ENCODE assay signal across 18 cellular contexts in the genomic region with DNA sequence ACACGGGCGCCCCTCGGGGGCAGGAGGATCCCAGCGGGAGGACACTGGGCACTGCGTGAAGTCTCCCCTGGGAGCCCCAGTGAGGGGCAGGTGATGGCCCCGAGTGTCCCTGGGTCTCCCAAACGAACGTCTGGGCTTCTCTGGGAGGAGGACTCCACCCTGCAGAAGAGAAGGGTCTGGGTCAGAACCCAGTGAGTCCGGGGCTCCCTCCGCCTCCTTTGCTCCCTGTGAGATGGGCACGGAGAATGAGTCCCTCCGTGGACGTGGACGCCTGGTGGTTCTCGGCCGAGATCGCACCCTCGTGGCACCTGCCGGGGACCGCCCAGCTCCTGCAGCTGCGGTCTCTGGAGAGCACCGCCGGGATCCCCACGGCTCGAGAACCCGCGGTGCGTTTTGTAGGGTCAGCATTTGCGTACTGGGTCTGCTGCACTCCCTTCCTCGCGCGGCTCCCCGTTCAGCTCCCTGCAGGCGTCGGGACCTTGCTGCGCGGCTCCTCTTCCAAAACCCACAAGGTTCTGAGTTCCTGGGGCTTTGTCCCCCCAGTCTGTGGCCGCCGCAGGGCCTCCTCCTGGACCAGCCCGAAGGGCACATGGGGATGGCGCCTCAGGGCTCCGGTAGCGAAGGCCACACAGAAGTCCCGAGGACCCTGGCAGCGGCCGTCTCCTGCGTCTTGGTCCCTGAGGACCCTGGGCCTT. TPM values are rescaled to one million over a fixed set of nuclear protein-coding genes. Genes with fewer than 3 reads are reported as not detected.
DNase-seq lines count a peak whose midpoint lies in the region; ATAC-seq and TF ChIP-seq lines count a peak whose summit lies in the region.
"Had no signal": no experiment of that assay in that cellular context is flagged by ENCODE, and none has a peak within 500 bp of the region (broad histone marks: within the 10 kb centered on the region; RNA-seq: fewer than 3 reads in every experiment).

No MANE protein-coding gene starts in this region.

- ATAC-seq in activated naive CD8-positive, alpha-beta T cell treated with anti-CD3 and anti-CD28 coated beads, Interleukin-2, amount 10 ng/mL, durations not matched to agents 7 days and 5 days (ENCODE audit: low read depth), result no peak
- ATAC-seq in activated naive CD8-positive, alpha-beta T cell treated with anti-CD3 and anti-CD28 coated beads, Interleukin-2, amount 50 U/mL, for 24 hours, result no peak
- ATAC-seq in HG03565 (IDR thresholded peaks at IDR 0.05; ENCODE audit: unreplicated experiment), result no peak
- ATAC-seq: GM23338, Panc1 had no signal

- no peak overlapping the region for H3K4me3 Mint-ChIP-seq in activated naive CD8-positive, alpha-beta T cell treated with anti-CD3 and anti-CD28 coated beads, Interleukin-2, amount 10 ng/mL, durations not matched to agents 7 days and 5 days
- no peak overlapping the region for H3K4me3 Mint-ChIP-seq in activated naive CD8-positive, alpha-beta T cell treated with anti-CD3 and anti-CD28 coated beads, Interleukin-2, amount 50 U/mL, for 24 hours
- no peak overlapping the region for H3K4me3 Mint-ChIP-seq in type B pancreatic cell
- H3K4me3 Mint-ChIP-seq: CD4-positive, CD25-positive, alpha-beta regulatory T cell; GM23338 had no signal

- DNase-seq in activated naive CD8-positive, alpha-beta T cell treated with anti-CD3 and anti-CD28 coated beads, Interleukin-2, amount 10 ng/mL, durations not matched to agents 7 days and 5 days, result peak; percentile 25
- no peak for DNase-seq in activated naive CD8-positive, alpha-beta T cell treated with anti-CD3 and anti-CD28 coated beads, Interleukin-2, amount 50 U/mL, for 24 hours
- DNase-seq in H7, result peak; percentile 36
- peak; percentile 22 for DNase-seq in islet precursor cell
- DNase-seq in type B pancreatic cell (ENCODE audit: extremely low spot score, unreplicated experiment), result peak; percentile 68
- no peak for DNase-seq in NCI-H2227 treated with DMSO at 0.1 percent for 48 hours (lab: John Stamatoyannopoulos, UW)
- DNase-seq: AML-193; CD4-positive, CD25-positive, alpha-beta regulatory T cell; DND-41; GF-D8; KBM-7; NCI-H1048; NCI-H1694 treated with DMSO at 0.1 percent for 48 hours; NCI-H82; SIG-M5 had no signal

- no peaks in the 10 kb centered on the region for H3K36me3 Mint-ChIP-seq in activated naive CD8-positive, alpha-beta T cell treated with anti-CD3 and anti-CD28 coated beads, Interleukin-2, amount 10 ng/mL, durations not matched to agents 7 days and 5 days
- H3K36me3 Mint-ChIP-seq in activated naive CD8-positive, alpha-beta T cell treated with anti-CD3 and anti-CD28 coated beads, Interleukin-2, amount 50 U/mL, for 24 hours (ENCODE audit: low read depth), result no peaks in the 10 kb centered on the region
- no peaks in the 10 kb centered on the region for H3K36me3 Mint-ChIP-seq in type B pancreatic cell
- H3K36me3 Mint-ChIP-seq: CD4-positive, CD25-positive, alpha-beta regulatory T cell had no signal

- H3K36me3 ChIP-seq in H7 (replicated peaks; ENCODE audit: control insufficient read depth, insufficient read depth, low read length), result no peaks in the 10 kb centered on the region

- H3K27ac Mint-ChIP-seq in activated naive CD8-positive, alpha-beta T cell treated with anti-CD3 and anti-CD28 coated beads, Interleukin-2, amount 10 ng/mL, durations not matched to agents 7 days and 5 days, result no peak overlapping the region
- no peak overlapping the region for H3K27ac Mint-ChIP-seq in activated naive CD8-positive, alpha-beta T cell treated with anti-CD3 and anti-CD28 coated beads, Interleukin-2, amount 50 U/mL, for 24 hours
- H3K27ac Mint-ChIP-seq in type B pancreatic cell, result no peak overlapping the region
- H3K27ac Mint-ChIP-seq: CD4-positive, CD25-positive, alpha-beta regulatory T cell; GM23338 had no signal

- H3K4me3 ChIP-seq in H7 (ENCODE audit: insufficient read depth, low read depth, low read length), result no peak overlapping the region
- H3K4me3 ChIP-seq: GM23338 had no signal

- peaks cover 36% of the 10 kb centered on the region for H3K27me3 Mint-ChIP-seq in activated naive CD8-positive, alpha-beta T cell treated with anti-CD3 and anti-CD28 coated beads, Interleukin-2, amount 10 ng/mL, durations not matched to agents 7 days and 5 days
- peaks cover 30% of the 10 kb centered on the region for H3K27me3 Mint-ChIP-seq in activated naive CD8-positive, alpha-beta T cell treated with anti-CD3 and anti-CD28 coated beads, Interleukin-2, amount 50 U/mL, for 24 hours
- H3K27me3 Mint-ChIP-seq in type B pancreatic cell, result peaks cover 37% of the 10 kb centered on the region

- H3K27me3 ChIP-seq in H7 (ENCODE audit: control insufficient read depth, insufficient read depth, low read length), result no peaks in the 10 kb centered on the region

- TF ChIP-seq CTCF in type B pancreatic cell (conservative IDR thresholded peaks at IDR 0.05), result no peak

- H3K9me3 Mint-ChIP-seq in activated naive CD8-positive, alpha-beta T cell treated with anti-CD3 and anti-CD28 coated beads, Interleukin-2, amount 10 ng/mL, durations not matched to agents 7 days and 5 days, result no peaks in the 10 kb centered on the region
- H3K9me3 Mint-ChIP-seq in activated naive CD8-positive, alpha-beta T cell treated with anti-CD3 and anti-CD28 coated beads, Interleukin-2, amount 50 U/mL, for 24 hours, result no peaks in the 10 kb centered on the region
- H3K9me3 Mint-ChIP-seq in type B pancreatic cell, result no peaks in the 10 kb centered on the region
- H3K9me3 Mint-ChIP-seq: GM23338 had no signal

- POLR2A ChIA-PET in activated naive CD8-positive, alpha-beta T cell treated with anti-CD3 and anti-CD28 coated beads, Interleukin-2, amount 10 ng/mL, durations not matched to agents 7 days and 5 days (lab: Charles Lee), result no interaction called here

- peaks cover 3% of the 10 kb centered on the region for H3K4me1 Mint-ChIP-seq in activated naive CD8-positive, alpha-beta T cell treated with anti-CD3 and anti-CD28 coated beads, Interleukin-2, amount 10 ng/mL, durations not matched to agents 7 days and 5 days
- H3K4me1 Mint-ChIP-seq in activated naive CD8-positive, alpha-beta T cell treated with anti-CD3 and anti-CD28 coated beads, Interleukin-2, amount 50 U/mL, for 24 hours, result peaks cover 3% of the 10 kb centered on the region
- no peaks in the 10 kb centered on the region for H3K4me1 Mint-ChIP-seq in type B pancreatic cell (ENCODE audit: unreplicated experiment)
- H3K4me1 Mint-ChIP-seq: GM23338 had no signal

RNA-seq across cellular contexts. Expression of a gene that starts 10.2 kb away (rescaled TPM):
- 10 to 100 TPM; 33.8 to 35.7 TPM for total RNA-seq in activated naive CD8-positive, alpha-beta T cell treated with anti-CD3 and anti-CD28 coated beads, Interleukin-2, amount 10 ng/mL, durations not matched to agents 7 days and 5 days
- total RNA-seq in H7 (2014; rRNA removed; shearing (Covaris generic)), result 12.6 and 20.7 TPM in 2 replicates
- total RNA-seq in type B pancreatic cell (ENCODE audit: low replicate concordance), result 14.2 and 27.8 TPM in 2 replicates

Comparison
In these comparisons a context has a peak if more than half of its experiments do, and no peak if none do; other contexts are left out.
1. DNase-seq: peak in activated naive CD8-positive, alpha-beta T cell treated with anti-CD3 and anti-CD28 coated beads, Interleukin-2, amount 10 ng/mL, durations not matched to agents 7 days and 5 days (single experiment), H7 (single experiment), islet precursor cell (single experiment) and type B pancreatic cell (single experiment); none in activated naive CD8-positive, alpha-beta T cell treated with anti-CD3 and anti-CD28 coated beads, Interleukin-2, amount 50 U/mL, for 24 hours (single experiment) and NCI-H2227 treated with DMSO at 0.1 percent for 48 hours (single experiment).